ENCODE assay signal across 8 cellular contexts in the genomic region with DNA sequence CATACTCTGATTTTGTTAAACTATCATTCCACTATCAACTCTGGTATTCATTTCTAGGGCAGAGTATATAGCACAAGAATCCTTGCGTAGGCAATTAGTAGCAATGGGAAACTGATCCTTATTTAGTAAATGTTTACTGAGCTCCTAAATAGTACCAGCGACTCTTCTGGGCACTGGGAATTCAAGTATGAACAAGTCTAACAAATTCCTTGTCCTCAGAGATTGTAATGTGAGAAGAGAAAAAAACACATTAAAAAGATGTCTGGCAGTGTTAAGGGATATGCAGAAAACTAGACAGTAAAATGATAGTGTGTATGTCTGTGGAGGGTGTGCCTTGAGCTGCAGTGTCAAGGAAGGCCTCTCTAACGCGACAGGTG. TPM values are rescaled to one million over a fixed set of nuclear protein-coding genes. Genes with fewer than 3 reads are reported as not detected.
DNase-seq lines count a peak whose midpoint lies in the region; ATAC-seq and TF ChIP-seq lines count a peak whose summit lies in the region.

No MANE protein-coding gene starts in this region.

- BruUV-seq in A673 (replicated peaks; lab: Mats Ljungman, UMichigan) = no TSS peak
- no TSS peak for BruUV-seq in MCF 10A (replicated peaks; lab: Mats Ljungman, UMichigan)

- ATAC-seq in left lobe of liver (no peak), HG03342 (IDR thresholded peaks at IDR 0.05; ENCODE audit: unreplicated experiment) (no peak)

- H3K27ac ChIP-seq in A673 (ENCODE audit: low read depth, low read length, poor library complexity, severe bottlenecking) = peak overlapping the region; percentile 79
- H3K27ac ChIP-seq in HUES6 (ENCODE audit: low read depth, low read length) = no peak overlapping the region

- H3K36me3 ChIP-seq in A673 (ENCODE audit: insufficient read depth, low read length, poor library complexity, severe bottlenecking) = peaks cover 21% of the 10 kb centered on the region
- H3K36me3 ChIP-seq in HUES6 (ENCODE audit: control insufficient read depth, insufficient read depth, low read length) = peaks cover 34% of the 10 kb centered on the region

- CTCF ChIA-PET in A673 (lab: Charles Lee) (interaction anchor here (0.6 kb wide), 1 partner anchor 97 kb away, joined by 4 read pairs; no protein-coding TSS in a partner anchor), MCF 10A (lab: Yijun Ruan, JAX) (interaction anchor here (0.6 to 2.4 kb wide), 17 partner anchors 9 to 343 kb away, joined by 3 to 9 read pairs (median 4); no protein-coding TSS in a partner anchor)

- peaks cover 36% of the 10 kb centered on the region for H3K4me1 Mint-ChIP-seq in MCF 10A (ENCODE audit: insufficient read depth, unreplicated experiment)

- intact Hi-C loops in A673 (cut with micrococcal nuclease; ENCODE audit: unreplicated experiment) = loop anchor here (2.0 kb wide), 1 partner anchor 105 kb away; no protein-coding TSS in a partner anchor
- intact Hi-C loops in MCF 10A (cut with micrococcal nuclease) = loop anchor here (1.0 kb wide), 2 partner anchors 53 to 104 kb away; no protein-coding TSS in a partner anchor

- no peak for DNase-seq in A673 (ENCODE audit: low spot score)
- DNase-seq in MCF 10A (ENCODE audit: unreplicated experiment) = no peak
- no peak for DNase-seq in mesenteric fat pad (ENCODE audit: low spot score)
- no peak for DNase-seq in left lobe of liver (ENCODE audit: low spot score)
- no peak for DNase-seq in COLO829 (ENCODE audit: low spot score)

- H3K27me3 Mint-ChIP-seq in MCF 10A (ENCODE audit: insufficient read depth, unreplicated experiment) = no peaks in the 10 kb centered on the region

- H3K4me1 ChIP-seq in A673 (ENCODE audit: insufficient read depth, low read length, poor library complexity, severe bottlenecking) (peaks cover 15% of the 10 kb centered on the region), HUES6 (ENCODE audit: control insufficient read depth, insufficient read depth, low read length) (peaks cover 11% of the 10 kb centered on the region), mononuclear cell (ENCODE audit: insufficient read depth, low read length) (peaks cover 37% of the 10 kb centered on the region)

- no peaks in the 10 kb centered on the region for H3K9me3 Mint-ChIP-seq in MCF 10A (ENCODE audit: unreplicated experiment)

- H3K4me3 Mint-ChIP-seq in MCF 10A (ENCODE audit: unreplicated experiment) = peak overlapping the region; percentile 81

- H3K9me3 ChIP-seq in A673 (ENCODE audit: low read depth, low read length, poor library complexity, severe bottlenecking) (no peaks in the 10 kb centered on the region), HUES6 (ENCODE audit: control insufficient read depth, insufficient read depth, low read depth, low read length) (no peaks in the 10 kb centered on the region), mononuclear cell (ENCODE audit: low read depth, low read length) (no peaks in the 10 kb centered on the region)

- peak overlapping the region; percentile 89 for H3K27ac Mint-ChIP-seq in MCF 10A (ENCODE audit: low read depth, unreplicated experiment)

- H3K4me3 ChIP-seq in A673 (ENCODE audit: low read depth, low read length, poor library complexity, severe bottlenecking) = peak overlapping the region; percentile 87
- peak overlapping the region; percentile 87 for H3K4me3 ChIP-seq in HUES6 (ENCODE audit: low read depth, low read length)
- peak overlapping the region; percentile 84 for H3K4me3 ChIP-seq in mononuclear cell (ENCODE audit: low read length)

- H3K27me3 ChIP-seq in A673 (replicated peaks; ENCODE audit: insufficient read depth, low read depth, low read length, poor library complexity) (no peaks in the 10 kb centered on the region), HUES6 (ENCODE audit: control insufficient read depth, insufficient read depth, low read length) (no peaks in the 10 kb centered on the region), mononuclear cell (ENCODE audit: insufficient read depth, low read length) (no peaks in the 10 kb centered on the region)

- TF ChIP-seq CTCF in A673 (conservative IDR thresholded peaks at IDR 0.05; ENCODE audit: low read depth, low read length) = no peak
- TF ChIP-seq CTCF in MCF 10A (IDR thresholded peaks at IDR 0.05; ENCODE audit: unreplicated experiment) = no peak

- POLR2A ChIA-PET in A673 (lab: Charles Lee; ENCODE audit: low non-redundant PET) = no interaction called here
- POLR2A ChIA-PET in MCF 10A (lab: Yijun Ruan, JAX) = interaction anchor here (0.6 to 1.9 kb wide), 22 partner anchors 8 to 240 kb away, joined by 3 to 22 read pairs (median 4); a partner anchor contains a TSS

- peaks cover 41% of the 10 kb centered on the region for H3K36me3 Mint-ChIP-seq in MCF 10A (ENCODE audit: insufficient read depth, unreplicated experiment)

- peak overlapping the region; percentile 84 for H3K9ac ChIP-seq in HUES6 (ENCODE audit: low read length)

RNA-seq across cellular contexts. Expression of a gene that starts 0.7 kb away (rescaled TPM):
- total RNA-seq in A673 (2021) = 97.3 and 107 TPM in 2 replicates
- total RNA-seq in MCF 10A (2022) = 68.0 and 109 TPM in 2 replicates
- 30.1 TPM for total RNA-seq in mononuclear cell
- total RNA-seq in mesenteric fat pad = 69.4 TPM
- total RNA-seq in left lobe of liver = 15.2 TPM

RNA-seq across cellular contexts. Expression of a gene that starts 3.3 kb away (rescaled TPM):
- total RNA-seq in A673 (2021) = 48.9 and 51.7 TPM in 2 replicates
- 28.7 and 30.0 TPM in 2 replicates for total RNA-seq in MCF 10A (2022)
- total RNA-seq in mononuclear cell = 38.5 TPM
- 62.9 TPM for total RNA-seq in mesenteric fat pad
- total RNA-seq in left lobe of liver = 27.6 TPM

RNA-seq across cellular contexts. Expression of a gene that starts 25.3 kb away (rescaled TPM):
- total RNA-seq in A673 (2021) (219 and 231 TPM in 2 replicates), MCF 10A (2022) (98.0 and 113 TPM in 2 replicates), mononuclear cell (93.2 TPM), mesenteric fat pad (184 TPM), left lobe of liver (21.4 TPM)
